ENCODE assay signal across 24 cellular contexts in genomic region chr1:30969903-30970302, GRCh38.
DNase-seq lines count a peak whose midpoint lies in the region; ATAC-seq, FAIRE-seq and TF ChIP-seq lines count a peak whose summit lies in the region.
"Had no signal": no experiment of that assay in that cellular context is flagged by ENCODE, and none has a peak within 500 bp of the region (broad histone marks: within the 10 kb centered on the region; RNA-seq: fewer than 3 reads in every experiment).

No MANE protein-coding gene starts in this region.

- TF ChIP-seq CTCF in CD4-positive, alpha-beta T cell (IDR thresholded peaks at IDR 0.05), result no peak
- TF ChIP-seq CTCF in MM.1S (IDR thresholded peaks at IDR 0.05; ENCODE audit: low read length), result no peak

- H3K9me3 Mint-ChIP-seq in activated CD8-positive, alpha-beta memory T cell treated with anti-CD3 and anti-CD28 coated beads, Interleukin-2, amount 10 ng/mL, durations not matched to agents 7 days and 5 days (ENCODE audit: low read depth), result no peaks in the 10 kb centered on the region
- H3K9me3 Mint-ChIP-seq in CD4-positive, alpha-beta T cell, result no peaks in the 10 kb centered on the region
- H3K9me3 Mint-ChIP-seq in memory B cell, result no peaks in the 10 kb centered on the region
- H3K9me3 Mint-ChIP-seq: CD8-positive, alpha-beta T cell; H9 had no signal

- peaks cover 51% of the 10 kb centered on the region for H3K36me3 Mint-ChIP-seq in activated CD8-positive, alpha-beta memory T cell treated with anti-CD3 and anti-CD28 coated beads, Interleukin-2, amount 10 ng/mL, durations not matched to agents 7 days and 5 days
- peaks cover 93% of the 10 kb centered on the region for H3K36me3 Mint-ChIP-seq in CD4-positive, alpha-beta T cell (ENCODE audit: low read depth)
- H3K36me3 Mint-ChIP-seq in memory B cell, result peaks cover 39% of the 10 kb centered on the region

- H3K4me2 ChIP-seq in MM.1S (ENCODE audit: low read depth, low read length), result no peak overlapping the region
- H3K4me2 ChIP-seq: BLaER1 treated with 17β-estradiol and CSF1 and Interleukin-3, amounts not matched to agents 10 nM and 100 nM had no signal

- peaks cover 72% of the 10 kb centered on the region for H3K79me2 ChIP-seq in MM.1S (ENCODE audit: low read length)

- H3F3A ChIP-seq in MM.1S (ENCODE audit: insufficient read depth, low read length), result 0 out of 2 replicates have a peak, but pooled peaks cover 9% of the 10 kb centered on the region

- H4K20me1 ChIP-seq in MM.1S (ENCODE audit: insufficient read depth, low read length), result peaks cover 10% of the 10 kb centered on the region; the same call in 1 of the 2 replicates

- CTCF ChIA-PET in activated CD8-positive, alpha-beta memory T cell treated with anti-CD3 and anti-CD28 coated beads, Interleukin-2, amount 10 ng/mL, durations not matched to agents 7 days and 5 days (lab: Charles Lee), result no interaction called here
- CTCF ChIA-PET in CD4-positive, alpha-beta T cell (lab: Charles Lee), result no interaction called here

- H3K9me2 ChIP-seq in MM.1S (replicated peaks; ENCODE audit: insufficient read depth, low read length), result no peaks in the 10 kb centered on the region

- intact Hi-C loops in CD4-positive, alpha-beta T cell (cut with DNase I, micrococcal nuclease), result no loop called here

- H3K27ac Mint-ChIP-seq in activated CD8-positive, alpha-beta memory T cell treated with anti-CD3 and anti-CD28 coated beads, Interleukin-2, amount 10 ng/mL, durations not matched to agents 7 days and 5 days, result no peak overlapping the region
- peak overlapping the region; percentile 17 for H3K27ac Mint-ChIP-seq in CD4-positive, alpha-beta T cell
- H3K27ac Mint-ChIP-seq in memory B cell, result peak overlapping the region; percentile 38
- H3K27ac Mint-ChIP-seq: CD8-positive, alpha-beta T cell; HFFc6 had no signal

- no peaks in the 10 kb centered on the region for H3K9me3 ChIP-seq in CD4-positive, alpha-beta T cell (ENCODE audit: control insufficient read depth, low read length)
- no peaks in the 10 kb centered on the region for H3K9me3 ChIP-seq in MM.1S (replicated peaks; ENCODE audit: insufficient read depth, low read length)
- H3K9me3 ChIP-seq: BLaER1 treated with 17β-estradiol and CSF1 and Interleukin-3, amounts not matched to agents 10 nM and 100 nM; SJCRH30 had no signal

- no peaks in the 10 kb centered on the region for H3K27me3 ChIP-seq in CD4-positive, alpha-beta T cell (ENCODE audit: control insufficient read depth, insufficient read depth, low read length)
- no peaks in the 10 kb centered on the region for H3K27me3 ChIP-seq in MM.1S (replicated peaks; ENCODE audit: insufficient read depth, low read length)
- H3K27me3 ChIP-seq: BLaER1 treated with 17β-estradiol and CSF1 and Interleukin-3, amounts not matched to agents 10 nM and 100 nM; SJCRH30 had no signal

- ATAC-seq in activated CD8-positive, alpha-beta memory T cell treated with anti-CD3 and anti-CD28 coated beads, Interleukin-2, amount 10 ng/mL, durations not matched to agents 7 days and 5 days, result peak; percentile 23
- no peak for ATAC-seq in CD4-positive, alpha-beta T cell (ENCODE audit: poor library complexity)
- no peak for ATAC-seq in memory B cell (ENCODE audit: low read depth)
- ATAC-seq: CD8-positive, alpha-beta T cell; HepG2; Panc1 had no signal

- H3K9ac ChIP-seq in MM.1S (ENCODE audit: low read length), result no peak overlapping the region
- H3K9ac ChIP-seq: BLaER1 treated with 17β-estradiol and CSF1 and Interleukin-3, amounts not matched to agents 10 nM and 100 nM had no signal

- no peaks in the 10 kb centered on the region for H3K27me3 Mint-ChIP-seq in activated CD8-positive, alpha-beta memory T cell treated with anti-CD3 and anti-CD28 coated beads, Interleukin-2, amount 10 ng/mL, durations not matched to agents 7 days and 5 days
- H3K27me3 Mint-ChIP-seq in CD4-positive, alpha-beta T cell, result no peaks in the 10 kb centered on the region
- H3K27me3 Mint-ChIP-seq in memory B cell, result no peaks in the 10 kb centered on the region

- POLR2A ChIA-PET in CD4-positive, alpha-beta T cell (lab: Charles Lee), result no interaction called here

- FAIRE-seq in H54 (lab: Jason Lieb, UNC), result no peak
- FAIRE-seq: HepG2 had no signal

- H3K27ac ChIP-seq in CD4-positive, alpha-beta T cell (ENCODE audit: low read depth, low read length), result no peak overlapping the region
- no peak overlapping the region for H3K27ac ChIP-seq in MM.1S (ENCODE audit: low read length)
- H3K27ac ChIP-seq: BLaER1 treated with 17β-estradiol and CSF1 and Interleukin-3, amounts not matched to agents 10 nM and 100 nM; HL-60; SJCRH30 had no signal

- H3K4me1 ChIP-seq in MM.1S (ENCODE audit: low read length), result peaks cover 12% of the 10 kb centered on the region

- H3K4me3 ChIP-seq in MM.1S (ENCODE audit: low read length), result no peak overlapping the region
- H3K4me3 ChIP-seq: BLaER1 treated with 17β-estradiol and CSF1 and Interleukin-3, amounts not matched to agents 10 nM and 100 nM; SJCRH30 had no signal

- no peak for DNase-seq in activated CD8-positive, alpha-beta memory T cell treated with anti-CD3 and anti-CD28 coated beads, Interleukin-2, amount 10 ng/mL, durations not matched to agents 7 days and 5 days
- no peak for DNase-seq in activated CD8-positive, alpha-beta memory T cell treated with anti-CD3 and anti-CD28 coated beads for 24 hours
- DNase-seq in CD4-positive, alpha-beta T cell, result no peak
- DNase-seq in MM.1S (peak; percentile 32), memory B cell (ENCODE audit: low spot score in 2 of 2) (no peak), H54 (ENCODE audit: insufficient read length, low spot score) (no peak), NCI-H526 (lab: John Stamatoyannopoulos, UW) (no peak)
- DNase-seq: 8988T; CD8-positive, alpha-beta T cell; DND-41; H9; HFFc6; KBM-7; NCI-H1092 treated with DMSO at 0.1 percent for 48 hours; NCI-H146; NCI-H2029; NCI-H2227 treated with DMSO at 0.1 percent for 48 hours; NCI-H510A; NCI-H774; SJCRH30 had no signal

- no peak for TF ChIP-seq POLR2A in H54 (IDR thresholded peaks at IDR 0.05; ENCODE audit: low read depth, low read length)

- peaks cover 21% of the 10 kb centered on the region for H3K36me3 ChIP-seq in MM.1S (replicated peaks; ENCODE audit: insufficient read depth, low read length)

- H2AFZ ChIP-seq in MM.1S (ENCODE audit: low read length), result no peak overlapping the region

- H3K4me1 Mint-ChIP-seq in activated CD8-positive, alpha-beta memory T cell treated with anti-CD3 and anti-CD28 coated beads, Interleukin-2, amount 10 ng/mL, durations not matched to agents 7 days and 5 days, result peaks cover 23% of the 10 kb centered on the region
- H3K4me1 Mint-ChIP-seq in CD4-positive, alpha-beta T cell (ENCODE audit: low read depth), result peaks cover 11% of the 10 kb centered on the region
- peaks cover 4% of the 10 kb centered on the region for H3K4me1 Mint-ChIP-seq in memory B cell

- H3K4me3 Mint-ChIP-seq in activated CD8-positive, alpha-beta memory T cell treated with anti-CD3 and anti-CD28 coated beads, Interleukin-2, amount 10 ng/mL, durations not matched to agents 7 days and 5 days, result no peak overlapping the region
- no peak overlapping the region for H3K4me3 Mint-ChIP-seq in CD4-positive, alpha-beta T cell
- no peak overlapping the region for H3K4me3 Mint-ChIP-seq in memory B cell
- H3K4me3 Mint-ChIP-seq: CD8-positive, alpha-beta T cell; H9; HFFc6 had no signal
